23 cellular contexts compared by ENCODE assay signal in the genomic region with DNA sequence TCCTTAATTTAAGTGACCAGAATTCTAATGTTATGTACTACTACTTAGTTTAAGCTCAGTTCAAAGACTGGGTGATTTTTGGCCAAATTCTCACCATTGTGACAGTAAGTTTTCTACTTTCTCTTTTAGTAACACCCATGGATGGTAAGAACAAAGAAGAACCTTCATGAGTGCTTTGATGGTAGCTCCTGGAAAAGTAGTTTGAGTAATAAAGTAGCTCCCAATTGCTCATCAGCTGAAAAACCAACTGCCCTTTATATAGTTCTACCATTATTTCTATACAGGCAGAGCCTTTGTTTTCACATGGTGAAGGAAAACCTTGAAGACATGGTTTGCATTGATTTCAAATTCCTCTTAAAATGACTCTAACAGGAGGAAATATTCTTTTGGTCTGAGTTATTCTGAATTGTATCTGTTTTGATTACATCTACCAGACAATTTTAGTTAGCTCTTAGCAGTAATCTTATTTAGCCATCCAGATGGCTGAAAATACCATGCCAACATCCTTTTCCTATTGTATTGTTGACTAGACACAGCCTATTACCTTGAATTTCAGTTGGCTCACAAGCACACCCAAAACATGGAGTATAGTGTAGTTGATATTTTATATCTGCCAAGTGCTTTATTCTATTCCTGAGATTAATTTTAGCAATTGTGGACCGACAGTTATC.
"Had no signal": no experiment of that assay in that cellular context is flagged by ENCODE, and none has a peak within 500 bp of the region (broad histone marks: within the 10 kb centered on the region; RNA-seq: fewer than 3 reads in every experiment).

No MANE protein-coding gene starts in this region.

- DNase-seq: effector CD8-positive, alpha-beta T cell; endodermal cell; foreskin fibroblast; gastrocnemius medialis; heart left ventricle; kidney; mesenchymal stem cell; mucosa of descending colon; naive B cell; right lobe of liver; small intestine; stimulated activated CD4-positive, alpha-beta T cell treated with anti-CD3 and anti-CD28 coated beads, Interleukin-15, amount 100 ng/mL, for 24 hours; stimulated activated CD4-positive, alpha-beta T cell treated with anti-CD3 and anti-CD28 coated beads, Interleukin-2, amount 100 ng/mL, for 48 hours; stimulated activated naive CD4-positive, alpha-beta T cell; stimulated activated naive CD8-positive, alpha-beta T cell treated with anti-CD3 and anti-CD28 coated beads, Interleukin-15, amount 100 ng/mL, for 72 hours; tibial artery had no signal

- H3K4me3 Mint-ChIP-seq: endodermal cell; mesothelial cell of epicardium; naive B cell; natural killer cell treated with Interleukin-12 subunit alpha and Interleukin-12 subunit beta and Interleukin-15 and Interleukin-18, amount 100 ng/mL, for 72 hours; neural progenitor cell; stimulated activated naive CD8-positive, alpha-beta T cell treated with anti-CD3 and anti-CD28 coated beads, Interleukin-15, amount 100 ng/mL, for 72 hours; type B pancreatic cell had no signal

- ATAC-seq: esophagus mucosa; gastrocnemius medialis; heart left ventricle; left lobe of liver; mucosa of descending colon; natural killer cell treated with Interleukin-12 subunit alpha and Interleukin-12 subunit beta and Interleukin-15 and Interleukin-18, amount 100 ng/mL, for 72 hours; right lobe of liver; stimulated activated naive CD8-positive, alpha-beta T cell treated with anti-CD3 and anti-CD28 coated beads, Interleukin-15, amount 100 ng/mL, for 72 hours had no signal

- H3K27ac Mint-ChIP-seq: endodermal cell; naive B cell; natural killer cell treated with Interleukin-12 subunit alpha and Interleukin-12 subunit beta and Interleukin-15 and Interleukin-18, amount 100 ng/mL, for 72 hours; neural progenitor cell; progenitor cell of endocrine pancreas; stimulated activated naive CD8-positive, alpha-beta T cell treated with anti-CD3 and anti-CD28 coated beads, Interleukin-15, amount 100 ng/mL, for 72 hours; type B pancreatic cell had no signal

- H3K9me3 Mint-ChIP-seq: natural killer cell treated with Interleukin-12 subunit alpha and Interleukin-12 subunit beta and Interleukin-15 and Interleukin-18, amount 100 ng/mL, for 72 hours; neural progenitor cell had no signal

- H3K36me3 Mint-ChIP-seq: mesothelial cell of epicardium; natural killer cell treated with Interleukin-12 subunit alpha and Interleukin-12 subunit beta and Interleukin-15 and Interleukin-18, amount 100 ng/mL, for 72 hours; neural progenitor cell; type B pancreatic cell had no signal
